Comparison of ENCODE assay signal across 8 cellular contexts in the genomic region with DNA sequence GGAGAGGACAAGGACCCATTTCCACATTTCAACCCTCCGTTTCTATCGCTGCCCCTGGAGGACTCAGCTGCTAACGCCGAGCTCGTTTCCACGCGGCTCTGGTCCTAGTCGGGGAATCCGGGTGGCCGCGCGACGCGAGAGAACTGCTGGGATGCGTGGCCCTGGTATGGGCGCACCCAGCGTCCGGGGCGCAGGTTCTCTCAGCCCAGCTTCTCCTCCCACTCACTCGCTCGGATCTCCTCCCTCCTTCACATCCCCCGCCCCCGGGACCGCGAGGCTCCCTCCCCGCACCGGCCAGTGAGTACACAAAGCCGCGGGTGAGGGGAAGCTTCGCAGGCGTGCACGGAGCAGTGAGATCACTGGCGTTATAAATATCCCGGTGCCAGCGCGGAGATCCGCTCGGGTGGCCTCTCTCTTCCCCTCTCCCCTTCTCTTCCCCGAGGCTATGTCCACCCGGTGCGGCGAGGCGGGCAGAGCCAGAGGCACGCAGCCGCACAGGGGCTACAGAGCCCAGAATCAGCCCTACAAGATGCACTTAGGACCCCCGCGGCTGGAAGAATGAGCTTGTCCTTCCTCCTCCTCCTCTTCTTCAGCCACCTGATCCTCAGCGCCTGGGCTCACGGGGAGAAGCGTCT. TPM values are rescaled to one million over a fixed set of nuclear protein-coding genes. Genes with fewer than 3 reads are reported as not detected.
DNase-seq lines count a peak whose midpoint lies in the region; ATAC-seq and TF ChIP-seq lines count a peak whose summit lies in the region.

A gene with protein sequence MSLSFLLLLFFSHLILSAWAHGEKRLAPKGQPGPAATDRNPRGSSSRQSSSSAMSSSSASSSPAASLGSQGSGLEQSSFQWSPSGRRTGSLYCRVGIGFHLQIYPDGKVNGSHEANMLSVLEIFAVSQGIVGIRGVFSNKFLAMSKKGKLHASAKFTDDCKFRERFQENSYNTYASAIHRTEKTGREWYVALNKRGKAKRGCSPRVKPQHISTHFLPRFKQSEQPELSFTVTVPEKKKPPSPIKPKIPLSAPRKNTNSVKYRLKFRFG (plus strand): TSS at position 398 of the 635 bp plus-strand sequence. CDS start 161 bp downstream, at position 559.

- no peaks in the 10 kb centered on the region for H3K9me3 Mint-ChIP-seq in activated T-cell treated with anti-CD3 and anti-CD28 coated beads, Interleukin-2, amount 50 U/mL, for 4 hours

- TF ChIP-seq CTCF in omental fat pad (IDR thresholded peaks at IDR 0.05): no peak

- no peaks in the 10 kb centered on the region for H3K36me3 Mint-ChIP-seq in activated T-cell treated with anti-CD3 and anti-CD28 coated beads, Interleukin-2, amount 50 U/mL, for 4 hours (ENCODE audit: insufficient read depth)

- peak; percentile 42 to 45 for ATAC-seq in activated T-cell treated with anti-CD3 and anti-CD28 coated beads, Interleukin-2, amount 50 U/mL, for 4 hours
- peak; percentile 77 for ATAC-seq in omental fat pad (ENCODE audit: low FRiP score)
- ATAC-seq in GM21528 (IDR thresholded peaks at IDR 0.05; ENCODE audit: low FRiP score, unreplicated experiment): no peak
- ATAC-seq in GM21825 (IDR thresholded peaks at IDR 0.05; ENCODE audit: unreplicated experiment): no peak

- H3K4me3 Mint-ChIP-seq in activated T-cell treated with anti-CD3 and anti-CD28 coated beads, Interleukin-2, amount 50 U/mL, for 4 hours: peak within 1 kb of the TSS; percentile 58

- H3K4me1 Mint-ChIP-seq in activated T-cell treated with anti-CD3 and anti-CD28 coated beads, Interleukin-2, amount 50 U/mL, for 4 hours (ENCODE audit: low read depth): peaks cover 25% of the 10 kb centered on the region

- peaks cover 84% of the 10 kb centered on the region for H3K27me3 Mint-ChIP-seq in activated T-cell treated with anti-CD3 and anti-CD28 coated beads, Interleukin-2, amount 50 U/mL, for 4 hours (ENCODE audit: low read depth)

- peak; percentile 44 for DNase-seq in 8988T
- peak; percentile 6 for DNase-seq in GDM1 (lab: John Stamatoyannopoulos, UW)
- DNase-seq in NAMALWA (ENCODE audit: low spot score): peak; percentile 36
- DNase-seq in activated T-cell treated with anti-CD3 and anti-CD28 coated beads, Interleukin-2, amount 50 U/mL, for 4 hours: no peak
- DNase-seq in fibroblast of the conjunctiva (ENCODE audit: low read depth): peak; percentile 67
- no peak for DNase-seq in omental fat pad (ENCODE audit: low spot score)

RNA-seq across cellular contexts. Expression of the gene that starts here (rescaled TPM):
- total RNA-seq in activated T-cell treated with anti-CD3 and anti-CD28 coated beads, Interleukin-2, amount 50 U/mL, for 4 hours: not detected
- total RNA-seq in omental fat pad: under 1 TPM in 1 of 4 donors, not detected in 3; 0.09 TPM

Comparison
In these comparisons a context has a peak if more than half of its experiments do, and no peak if none do; other contexts are left out.
1. Peak in ATAC-seq in activated T-cell treated with anti-CD3 and anti-CD28 coated beads, Interleukin-2, amount 50 U/mL, for 4 hours; RNA of the gene not detected or under 1 TPM.
2. Peak in ATAC-seq in omental fat pad; RNA of the gene not detected or under 1 TPM.
3. DNase-seq: peak in 8988T (single experiment), GDM1 (single experiment), NAMALWA (single experiment) and fibroblast of the conjunctiva (single experiment); none in activated T-cell treated with anti-CD3 and anti-CD28 coated beads, Interleukin-2, amount 50 U/mL, for 4 hours (single experiment) and omental fat pad (single experiment).